ENCODE assay signal across 15 cellular contexts in the genomic region with DNA sequence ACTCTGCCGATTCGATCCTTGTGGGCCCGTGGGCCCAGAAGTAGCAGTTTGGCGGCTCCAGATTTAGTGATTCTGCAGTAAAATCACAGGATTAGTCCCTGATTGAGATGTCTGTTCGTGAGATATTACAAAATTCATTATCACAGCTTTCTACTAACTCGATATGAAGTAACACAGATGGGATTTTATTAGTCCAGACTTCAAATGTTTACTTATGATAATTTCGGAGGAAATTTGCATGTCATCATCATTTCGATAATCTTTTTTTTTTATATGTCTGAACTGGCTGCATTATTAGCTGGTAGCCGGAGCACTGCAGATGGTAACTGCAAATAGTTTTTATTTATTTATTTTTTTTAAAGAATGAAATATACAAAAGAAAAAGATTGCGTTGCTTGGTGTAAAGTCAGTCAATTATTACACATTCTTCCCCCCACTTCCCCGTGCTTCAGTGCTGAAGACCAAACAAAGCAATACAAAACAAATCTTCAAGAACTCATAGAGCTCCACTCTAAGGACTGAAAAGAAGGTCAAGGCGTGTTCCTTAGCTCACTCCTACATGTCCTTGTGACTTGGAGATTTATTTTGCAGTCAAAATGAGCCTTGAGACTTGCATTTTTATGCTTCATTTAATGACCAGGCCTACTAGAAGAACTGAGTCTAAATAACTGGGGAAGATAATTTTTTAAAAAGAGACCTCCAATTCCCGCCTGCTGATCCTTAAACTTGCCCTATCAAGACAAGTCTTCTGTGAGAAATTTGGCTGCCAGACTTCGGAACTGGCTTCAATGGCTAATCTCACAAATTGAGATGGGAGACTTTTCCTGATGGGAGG. TPM values are rescaled to one million over a fixed set of nuclear protein-coding genes. Genes with fewer than 3 reads are reported as not detected.
A peak's percentile ranks its signal among the peaks of the same experiment; 100 is the strongest.
DNase-seq lines count a peak whose midpoint lies in the region; ATAC-seq and TF ChIP-seq lines count a peak whose summit lies in the region.
"Had no signal": no experiment of that assay in that cellular context is flagged by ENCODE, and none has a peak within 500 bp of the region (broad histone marks: within the 10 kb centered on the region; RNA-seq: fewer than 3 reads in every experiment).

No MANE protein-coding gene starts in this region.

- TF ChIP-seq CTCF in gastrocnemius medialis (IDR thresholded peaks at IDR 0.05 in 4 of 5, conservative IDR thresholded peaks at IDR 0.05 in 1 of 5) (no peak), MCF 10A (IDR thresholded peaks at IDR 0.05; ENCODE audit: unreplicated experiment) (no peak)

- H3K9me3 ChIP-seq in iPS-20b (ENCODE audit: insufficient read depth, low read depth, low read length) (no peaks in the 10 kb centered on the region; the same call in 1 of the 2 replicates), gastrocnemius medialis (no peaks in the 10 kb centered on the region)
- H3K9me3 ChIP-seq: adrenal gland had no signal

- H3K36me3 ChIP-seq in H7 (replicated peaks; ENCODE audit: control insufficient read depth, insufficient read depth, low read length) (no peaks in the 10 kb centered on the region), iPS-20b (ENCODE audit: insufficient read depth, low read depth, low read length) (no peaks in the 10 kb centered on the region), gastrocnemius medialis (no peaks in the 10 kb centered on the region)
- H3K36me3 ChIP-seq: adrenal gland had no signal

- no TSS peak for BruUV-seq in MCF 10A (replicated peaks; lab: Mats Ljungman, UMichigan)

- no peak for ATAC-seq in gastrocnemius medialis
- no peak for ATAC-seq in HG03159 (IDR thresholded peaks at IDR 0.05; ENCODE audit: unreplicated experiment)
- ATAC-seq in GM19467 (IDR thresholded peaks at IDR 0.05; ENCODE audit: unreplicated experiment), result no peak
- ATAC-seq in HG02588 (IDR thresholded peaks at IDR 0.05; ENCODE audit: unreplicated experiment), result no peak

- H3K27ac ChIP-seq in iPS-20b (ENCODE audit: low read length), result no peak overlapping the region
- peak overlapping the region in 3 of 4 donors; percentile 69 to 74 (median 70) for H3K27ac ChIP-seq in gastrocnemius medialis
- H3K27ac ChIP-seq: adrenal gland, PC-9, VCaP had no signal

- TF ChIP-seq POLR2A in gastrocnemius medialis (IDR thresholded peaks at IDR 0.05), result no peak

- no peak for DNase-seq in H7
- DNase-seq in activated T-helper 1 cell treated with anti-CD3 and anti-CD28 coated beads, Interleukin-12 subunit alpha, Interleukin-12 subunit beta, Interleukin-2, Interleukin-4 antibody, amounts not matched to agents 30 ng/mL and 10 ng/mL and 1 ng/mL, durations not matched to agents 14 hours and 24 hours and 36 hours (ENCODE audit: low spot score), result no peak
- DNase-seq in gastrocnemius medialis, result no peak
- DNase-seq in MCF 10A (ENCODE audit: unreplicated experiment), result no peak
- DNase-seq: activated CD8-positive, alpha-beta memory T cell treated with anti-CD3 and anti-CD28 coated beads for 24 hours; adrenal gland; AML-193; NCI-H2029; NCI-H69; PC-9 had no signal

- POLR2A ChIA-PET in MCF 10A (lab: Yijun Ruan, JAX), result no interaction called here

- H3K4me3 Mint-ChIP-seq in activated T-helper 1 cell treated with anti-CD3 and anti-CD28 coated beads, Interleukin-12 subunit alpha, Interleukin-12 subunit beta, Interleukin-2, Interleukin-4 antibody, amounts not matched to agents 30 ng/mL and 10 ng/mL and 1 ng/mL, durations not matched to agents 14 hours and 24 hours and 36 hours, result no peak overlapping the region
- H3K4me3 Mint-ChIP-seq in MCF 10A (ENCODE audit: unreplicated experiment), result no peak overlapping the region

- H3K4me3 ChIP-seq in H7 (ENCODE audit: insufficient read depth, low read depth, low read length) (peak overlapping the region; percentile 21), iPS-20b (ENCODE audit: low read length) (peak overlapping the region; percentile 24; the same call in 1 of the 2 replicates), gastrocnemius medialis (peak overlapping the region; percentile 29 to 46 (median 40))
- H3K4me3 ChIP-seq: adrenal gland, PC-9 had no signal

- intact Hi-C loops in activated T-helper 1 cell treated with anti-CD3 and anti-CD28 coated beads, Interleukin-12 subunit alpha, Interleukin-12 subunit beta, Interleukin-2, Interleukin-4 antibody, amounts not matched to agents 30 ng/mL and 10 ng/mL and 1 ng/mL, durations not matched to agents 14 hours and 24 hours and 36 hours (cut with micrococcal nuclease), result loop anchor here (5.0 kb wide), 1 partner anchor 998 kb away; no protein-coding TSS in a partner anchor
- intact Hi-C loops in gastrocnemius medialis (cut with DNase I; ENCODE audit: low total_unique reads), result loop anchor here (5.0 kb wide), 1 partner anchor 338 kb away; no protein-coding TSS in a partner anchor
- intact Hi-C loops in MCF 10A (cut with micrococcal nuclease), result loop anchor here (5.0 to 10.0 kb wide), 3 partner anchors 338 to 1303 kb away; no protein-coding TSS in a partner anchor

- peaks cover 30% of the 10 kb centered on the region for H3K4me1 ChIP-seq in iPS-20b (ENCODE audit: insufficient read depth, low read length)
- peaks cover 0 to 11% of the 10 kb centered on the region in 2 donors for H3K4me1 ChIP-seq in gastrocnemius medialis

- H3K27me3 ChIP-seq in H7 (ENCODE audit: control insufficient read depth, insufficient read depth, low read length) (peaks cover 91% of the 10 kb centered on the region), iPS-20b (ENCODE audit: insufficient read depth, low read length) (peaks cover 100% of the 10 kb centered on the region), gastrocnemius medialis (peaks cover 0 to 23% (median 10%) of the 10 kb centered on the region in 3 donors)

- H3K27me3 Mint-ChIP-seq in activated T-helper 1 cell treated with anti-CD3 and anti-CD28 coated beads, Interleukin-12 subunit alpha, Interleukin-12 subunit beta, Interleukin-2, Interleukin-4 antibody, amounts not matched to agents 30 ng/mL and 10 ng/mL and 1 ng/mL, durations not matched to agents 14 hours and 24 hours and 36 hours (ENCODE audit: insufficient read depth), result peaks cover 85% of the 10 kb centered on the region
- H3K27me3 Mint-ChIP-seq in MCF 10A (ENCODE audit: insufficient read depth, unreplicated experiment), result peaks cover 55% of the 10 kb centered on the region

- in situ Hi-C loops in gastrocnemius medialis (cut with MboI; ENCODE audit: low sequenced_read_pairs in 4 of 4), result loop anchor here in 3 of 4 donors (10.0 to 25.0 kb wide), 3 partner anchors 320 to 653 kb away; no protein-coding TSS in a partner anchor

- peaks cover 4% of the 10 kb centered on the region for H3K36me3 Mint-ChIP-seq in activated T-helper 1 cell treated with anti-CD3 and anti-CD28 coated beads, Interleukin-12 subunit alpha, Interleukin-12 subunit beta, Interleukin-2, Interleukin-4 antibody, amounts not matched to agents 30 ng/mL and 10 ng/mL and 1 ng/mL, durations not matched to agents 14 hours and 24 hours and 36 hours (ENCODE audit: low read depth)
- no peaks in the 10 kb centered on the region for H3K36me3 Mint-ChIP-seq in MCF 10A (ENCODE audit: insufficient read depth, unreplicated experiment)

- peaks cover 7% of the 10 kb centered on the region for H3K9me3 Mint-ChIP-seq in activated T-helper 1 cell treated with anti-CD3 and anti-CD28 coated beads, Interleukin-12 subunit alpha, Interleukin-12 subunit beta, Interleukin-2, Interleukin-4 antibody, amounts not matched to agents 30 ng/mL and 10 ng/mL and 1 ng/mL, durations not matched to agents 14 hours and 24 hours and 36 hours
- peaks cover 9% of the 10 kb centered on the region for H3K9me3 Mint-ChIP-seq in MCF 10A (ENCODE audit: unreplicated experiment)

- CTCF ChIA-PET in MCF 10A (lab: Yijun Ruan, JAX), result interaction anchor here (0.7 to 2.8 kb wide), 5 partner anchors 117 to 504 kb away, joined by 3 to 12 read pairs (median 3); no protein-coding TSS in a partner anchor

- H3K4me1 Mint-ChIP-seq in activated T-helper 1 cell treated with anti-CD3 and anti-CD28 coated beads, Interleukin-12 subunit alpha, Interleukin-12 subunit beta, Interleukin-2, Interleukin-4 antibody, amounts not matched to agents 30 ng/mL and 10 ng/mL and 1 ng/mL, durations not matched to agents 14 hours and 24 hours and 36 hours (ENCODE audit: low read depth), result peaks cover 5% of the 10 kb centered on the region
- H3K4me1 Mint-ChIP-seq in MCF 10A (ENCODE audit: insufficient read depth, unreplicated experiment), result peaks cover 12% of the 10 kb centered on the region

- H3K27ac Mint-ChIP-seq in activated T-helper 1 cell treated with anti-CD3 and anti-CD28 coated beads, Interleukin-12 subunit alpha, Interleukin-12 subunit beta, Interleukin-2, Interleukin-4 antibody, amounts not matched to agents 30 ng/mL and 10 ng/mL and 1 ng/mL, durations not matched to agents 14 hours and 24 hours and 36 hours, result peak overlapping the region; percentile 7
- no peak overlapping the region for H3K27ac Mint-ChIP-seq in MCF 10A (ENCODE audit: low read depth, unreplicated experiment)

- H3K9ac ChIP-seq in iPS-20b (ENCODE audit: low read depth, low read length), result no peak overlapping the region

RNA-seq across cellular contexts. Expression of a gene that starts 11.7 kb away (rescaled TPM):
- total RNA-seq in H7 (2014; rRNA removed; shearing (Covaris generic)), result 87.1 and 92.3 TPM in 2 replicates
- not detected in 2 replicates for total RNA-seq in activated T-helper 1 cell treated with anti-CD3 and anti-CD28 coated beads, Interleukin-12 subunit alpha, Interleukin-12 subunit beta, Interleukin-2, Interleukin-4 antibody, amounts not matched to agents 30 ng/mL and 10 ng/mL and 1 ng/mL, durations not matched to agents 14 hours and 24 hours and 36 hours
- total RNA-seq in gastrocnemius medialis (10 to 100 TPM; 30.5 to 58.9 (median 38.2) TPM), MCF 10A (2022) (0.77 and 0.79 TPM in 2 replicates)
- total RNA-seq: adrenal gland had no signal

Comparison
In these comparisons a context has a peak if more than half of its experiments do, and no peak if none do; other contexts are left out.
1. RNA of a gene that starts 11.7 kb away (total RNA-seq): 87.1 to 92.3 TPM in H7 and 30.5 to 58.9 TPM in gastrocnemius medialis; 0.77 to 0.79 TPM in MCF 10A and not detected in activated T-helper 1 cell treated with anti-CD3 and anti-CD28 coated beads, Interleukin-12 subunit alpha, Interleukin-12 subunit beta, Interleukin-2, Interleukin-4 antibody, amounts not matched to agents 30 ng/mL and 10 ng/mL and 1 ng/mL, durations not matched to agents 14 hours and 24 hours and 36 hours; every median in the first group is over 10 times any median in the second.
2. Peak in every context shown above with its lines, with median percentiles within 50 percentile points of each other: H3K4me3 ChIP-seq.